ENCODE assay signal across 1 cellular context in the genomic region with DNA sequence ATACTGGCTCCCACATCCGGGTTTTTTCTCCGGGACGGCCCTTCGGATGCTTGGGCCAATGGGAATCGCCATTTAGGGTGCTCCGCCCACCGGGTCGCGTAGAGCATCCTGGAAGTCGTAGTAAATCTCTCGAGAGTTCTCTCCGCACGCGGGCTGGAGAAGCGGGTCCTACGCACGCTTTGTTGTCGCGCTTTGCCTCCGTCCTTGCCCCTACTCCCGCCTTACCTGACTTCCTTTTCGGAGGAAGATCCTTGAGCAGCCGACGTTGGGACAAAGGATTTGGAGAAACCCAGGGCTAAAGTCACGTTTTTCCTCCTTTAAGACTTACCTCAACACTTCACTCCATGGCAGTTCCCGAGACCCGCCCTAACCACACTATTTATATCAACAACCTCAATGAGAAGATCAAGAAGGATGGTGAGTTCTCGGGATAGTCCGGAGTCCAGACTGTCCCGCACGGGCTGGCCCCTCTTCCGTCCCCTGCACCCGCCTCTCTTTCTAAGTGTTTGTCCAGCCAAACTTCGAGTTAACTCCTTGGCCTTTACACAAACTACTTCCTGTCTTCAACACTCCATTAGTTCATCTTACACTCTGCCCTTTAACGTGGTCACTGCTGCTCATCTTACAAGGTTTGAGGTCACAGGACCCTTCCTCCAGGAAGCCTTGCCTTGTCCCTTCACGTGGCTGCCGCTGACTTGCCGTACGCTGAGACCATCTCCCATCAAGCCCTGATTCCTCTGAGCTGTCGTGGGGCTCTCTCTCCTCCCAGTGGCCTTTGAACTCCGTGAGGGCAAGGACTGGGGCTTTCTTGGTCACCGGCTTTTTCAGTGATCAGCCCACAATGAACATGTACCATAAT.
TF ChIP-seq lines count a peak whose summit lies in the region.

A gene (plus strand): TSS at position 139 of the 859 bp plus-strand sequence. CDS start 206 bp downstream, at position 345.

TF ChIP-seq in HepG2, 621 proteins besides CTCF, POLR2A, EP300 and RAD21 (continued from another document and continues in another):
- TF ChIP-seq, protein P1, sequence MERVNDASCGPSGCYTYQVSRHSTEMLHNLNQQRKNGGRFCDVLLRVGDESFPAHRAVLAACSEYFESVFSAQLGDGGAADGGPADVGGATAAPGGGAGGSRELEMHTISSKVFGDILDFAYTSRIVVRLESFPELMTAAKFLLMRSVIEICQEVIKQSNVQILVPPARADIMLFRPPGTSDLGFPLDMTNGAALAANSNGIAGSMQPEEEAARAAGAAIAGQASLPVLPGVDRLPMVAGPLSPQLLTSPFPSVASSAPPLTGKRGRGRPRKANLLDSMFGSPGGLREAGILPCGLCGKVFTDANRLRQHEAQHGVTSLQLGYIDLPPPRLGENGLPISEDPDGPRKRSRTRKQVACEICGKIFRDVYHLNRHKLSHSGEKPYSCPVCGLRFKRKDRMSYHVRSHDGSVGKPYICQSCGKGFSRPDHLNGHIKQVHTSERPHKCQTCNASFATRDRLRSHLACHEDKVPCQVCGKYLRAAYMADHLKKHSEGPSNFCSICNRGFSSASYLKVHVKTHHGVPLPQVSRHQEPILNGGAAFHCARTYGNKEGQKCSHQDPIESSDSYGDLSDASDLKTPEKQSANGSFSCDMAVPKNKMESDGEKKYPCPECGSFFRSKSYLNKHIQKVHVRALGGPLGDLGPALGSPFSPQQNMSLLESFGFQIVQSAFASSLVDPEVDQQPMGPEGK (CRISPR knock-in tag; IDR thresholded peaks at IDR 0.05) = peak; percentile 10; the same call in 1 of the 2 replicates
- TF ChIP-seq ZSCAN20 (CRISPR knock-in tag; IDR thresholded peaks at IDR 0.05; ENCODE audit: borderline replicate concordance) (no peak), ZNF501 (CRISPR knock-in tag; IDR thresholded peaks at IDR 0.05) (peak; percentile 19; the same call in 1 of the 2 replicates), XBP1 (CRISPR knock-in tag; IDR thresholded peaks at IDR 0.05) (0 out of 2 replicates have a peak, but pooled peaks have one; percentile 25), MIXL1 (CRISPR knock-in tag; IDR thresholded peaks at IDR 0.05) (0 out of 2 replicates have a peak, but pooled peaks have one; percentile 39), MIER2 (CRISPR knock-in tag; IDR thresholded peaks at IDR 0.05) (peak; percentile 31; the same call in 1 of the 2 replicates), EEA1 (CRISPR knock-in tag; IDR thresholded peaks at IDR 0.05; ENCODE audit: borderline replicate concordance) (peak; percentile 76; the same call in 1 of the 2 replicates), ZNF839 (CRISPR knock-in tag; IDR thresholded peaks at IDR 0.05; ENCODE audit: borderline replicate concordance) (0 out of 2 replicates have a peak, but pooled peaks have one; percentile 65), SNRNP70 (IDR thresholded peaks at IDR 0.05; ENCODE audit: low read depth, low read length) (no peak), RARA (CRISPR knock-in tag; IDR thresholded peaks at IDR 0.05) (peak; percentile 30; the same call in 1 of the 2 replicates), NR2C2 (CRISPR knock-in tag; IDR thresholded peaks at IDR 0.05; ENCODE audit: borderline replicate concordance) (peak; percentile 93), ZNF343 (CRISPR knock-in tag; IDR thresholded peaks at IDR 0.05) (peak; percentile 53; the same call in 1 of the 2 replicates), ZNF441 (CRISPR knock-in tag; IDR thresholded peaks at IDR 0.05; ENCODE audit: borderline replicate concordance) (peak; percentile 56; the same call in 1 of the 2 replicates), SMC3 (IDR thresholded peaks at IDR 0.05; ENCODE audit: low read length) (no peak), ZMAT3 (CRISPR knock-in tag; conservative IDR thresholded peaks at IDR 0.05) (0 out of 2 replicates have a peak, but pooled peaks have one; percentile 71), MYC (CRISPR knock-in tag; IDR thresholded peaks at IDR 0.05; ENCODE audit: borderline replicate concordance) (peak; percentile 87), U2AF1 (optimal IDR thresholded peaks at IDR 0.05; ENCODE audit: low read depth, low read length) (no peak), ZNF713 (CRISPR knock-in tag; IDR thresholded peaks at IDR 0.05) (peak; percentile 63; the same call in 1 of the 2 replicates)
- TF ChIP-seq, protein P2, sequence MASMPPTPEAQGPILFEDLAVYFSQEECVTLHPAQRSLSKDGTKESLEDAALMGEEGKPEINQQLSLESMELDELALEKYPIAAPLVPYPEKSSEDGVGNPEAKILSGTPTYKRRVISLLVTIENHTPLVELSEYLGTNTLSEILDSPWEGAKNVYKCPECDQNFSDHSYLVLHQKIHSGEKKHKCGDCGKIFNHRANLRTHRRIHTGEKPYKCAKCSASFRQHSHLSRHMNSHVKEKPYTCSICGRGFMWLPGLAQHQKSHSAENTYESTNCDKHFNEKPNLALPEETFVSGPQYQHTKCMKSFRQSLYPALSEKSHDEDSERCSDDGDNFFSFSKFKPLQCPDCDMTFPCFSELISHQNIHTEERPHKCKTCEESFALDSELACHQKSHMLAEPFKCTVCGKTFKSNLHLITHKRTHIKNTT (CRISPR knock-in tag; IDR thresholded peaks at IDR 0.05) = no peak
- TF ChIP-seq, protein P3, sequence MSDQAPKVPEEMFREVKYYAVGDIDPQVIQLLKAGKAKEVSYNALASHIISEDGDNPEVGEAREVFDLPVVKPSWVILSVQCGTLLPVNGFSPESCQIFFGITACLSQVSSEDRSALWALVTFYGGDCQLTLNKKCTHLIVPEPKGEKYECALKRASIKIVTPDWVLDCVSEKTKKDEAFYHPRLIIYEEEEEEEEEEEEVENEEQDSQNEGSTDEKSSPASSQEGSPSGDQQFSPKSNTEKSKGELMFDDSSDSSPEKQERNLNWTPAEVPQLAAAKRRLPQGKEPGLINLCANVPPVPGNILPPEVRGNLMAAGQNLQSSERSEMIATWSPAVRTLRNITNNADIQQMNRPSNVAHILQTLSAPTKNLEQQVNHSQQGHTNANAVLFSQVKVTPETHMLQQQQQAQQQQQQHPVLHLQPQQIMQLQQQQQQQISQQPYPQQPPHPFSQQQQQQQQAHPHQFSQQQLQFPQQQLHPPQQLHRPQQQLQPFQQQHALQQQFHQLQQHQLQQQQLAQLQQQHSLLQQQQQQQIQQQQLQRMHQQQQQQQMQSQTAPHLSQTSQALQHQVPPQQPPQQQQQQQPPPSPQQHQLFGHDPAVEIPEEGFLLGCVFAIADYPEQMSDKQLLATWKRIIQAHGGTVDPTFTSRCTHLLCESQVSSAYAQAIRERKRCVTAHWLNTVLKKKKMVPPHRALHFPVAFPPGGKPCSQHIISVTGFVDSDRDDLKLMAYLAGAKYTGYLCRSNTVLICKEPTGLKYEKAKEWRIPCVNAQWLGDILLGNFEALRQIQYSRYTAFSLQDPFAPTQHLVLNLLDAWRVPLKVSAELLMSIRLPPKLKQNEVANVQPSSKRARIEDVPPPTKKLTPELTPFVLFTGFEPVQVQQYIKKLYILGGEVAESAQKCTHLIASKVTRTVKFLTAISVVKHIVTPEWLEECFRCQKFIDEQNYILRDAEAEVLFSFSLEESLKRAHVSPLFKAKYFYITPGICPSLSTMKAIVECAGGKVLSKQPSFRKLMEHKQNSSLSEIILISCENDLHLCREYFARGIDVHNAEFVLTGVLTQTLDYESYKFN (CRISPR knock-in tag; conservative IDR thresholded peaks at IDR 0.05) = peak; percentile 55; the same call in 1 of the 2 replicates
- TF ChIP-seq, protein P4, sequence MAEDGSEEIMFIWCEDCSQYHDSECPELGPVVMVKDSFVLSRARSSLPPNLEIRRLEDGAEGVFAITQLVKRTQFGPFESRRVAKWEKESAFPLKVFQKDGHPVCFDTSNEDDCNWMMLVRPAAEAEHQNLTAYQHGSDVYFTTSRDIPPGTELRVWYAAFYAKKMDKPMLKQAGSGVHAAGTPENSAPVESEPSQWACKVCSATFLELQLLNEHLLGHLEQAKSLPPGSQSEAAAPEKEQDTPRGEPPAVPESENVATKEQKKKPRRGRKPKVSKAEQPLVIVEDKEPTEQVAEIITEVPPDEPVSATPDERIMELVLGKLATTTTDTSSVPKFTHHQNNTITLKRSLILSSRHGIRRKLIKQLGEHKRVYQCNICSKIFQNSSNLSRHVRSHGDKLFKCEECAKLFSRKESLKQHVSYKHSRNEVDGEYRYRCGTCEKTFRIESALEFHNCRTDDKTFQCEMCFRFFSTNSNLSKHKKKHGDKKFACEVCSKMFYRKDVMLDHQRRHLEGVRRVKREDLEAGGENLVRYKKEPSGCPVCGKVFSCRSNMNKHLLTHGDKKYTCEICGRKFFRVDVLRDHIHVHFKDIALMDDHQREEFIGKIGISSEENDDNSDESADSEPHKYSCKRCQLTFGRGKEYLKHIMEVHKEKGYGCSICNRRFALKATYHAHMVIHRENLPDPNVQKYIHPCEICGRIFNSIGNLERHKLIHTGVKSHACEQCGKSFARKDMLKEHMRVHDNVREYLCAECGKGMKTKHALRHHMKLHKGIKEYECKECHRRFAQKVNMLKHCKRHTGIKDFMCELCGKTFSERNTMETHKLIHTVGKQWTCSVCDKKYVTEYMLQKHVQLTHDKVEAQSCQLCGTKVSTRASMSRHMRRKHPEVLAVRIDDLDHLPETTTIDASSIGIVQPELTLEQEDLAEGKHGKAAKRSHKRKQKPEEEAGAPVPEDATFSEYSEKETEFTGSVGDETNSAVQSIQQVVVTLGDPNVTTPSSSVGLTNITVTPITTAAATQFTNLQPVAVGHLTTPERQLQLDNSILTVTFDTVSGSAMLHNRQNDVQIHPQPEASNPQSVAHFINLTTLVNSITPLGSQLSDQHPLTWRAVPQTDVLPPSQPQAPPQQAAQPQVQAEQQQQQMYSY (CRISPR knock-in tag; IDR thresholded peaks at IDR 0.05) = peak; percentile 39; the same call in 1 of the 2 replicates
- TF ChIP-seq, protein P5, sequence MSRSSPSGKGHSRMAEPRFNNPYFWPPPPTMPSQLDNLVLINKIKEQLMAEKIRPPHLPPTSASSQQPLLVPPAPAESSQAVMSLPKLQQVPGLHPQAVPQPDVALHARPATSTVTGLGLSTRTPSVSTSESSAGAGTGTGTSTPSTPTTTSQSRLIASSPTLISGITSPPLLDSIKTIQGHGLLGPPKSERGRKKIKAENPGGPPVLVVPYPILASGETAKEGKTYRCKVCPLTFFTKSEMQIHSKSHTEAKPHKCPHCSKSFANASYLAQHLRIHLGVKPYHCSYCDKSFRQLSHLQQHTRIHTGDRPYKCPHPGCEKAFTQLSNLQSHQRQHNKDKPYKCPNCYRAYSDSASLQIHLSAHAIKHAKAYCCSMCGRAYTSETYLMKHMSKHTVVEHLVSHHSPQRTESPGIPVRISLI (CRISPR knock-in tag; IDR thresholded peaks at IDR 0.05; ENCODE audit: borderline replicate concordance) = 0 out of 2 replicates have a peak, but pooled peaks have one; percentile 39
- TF ChIP-seq, protein P6, sequence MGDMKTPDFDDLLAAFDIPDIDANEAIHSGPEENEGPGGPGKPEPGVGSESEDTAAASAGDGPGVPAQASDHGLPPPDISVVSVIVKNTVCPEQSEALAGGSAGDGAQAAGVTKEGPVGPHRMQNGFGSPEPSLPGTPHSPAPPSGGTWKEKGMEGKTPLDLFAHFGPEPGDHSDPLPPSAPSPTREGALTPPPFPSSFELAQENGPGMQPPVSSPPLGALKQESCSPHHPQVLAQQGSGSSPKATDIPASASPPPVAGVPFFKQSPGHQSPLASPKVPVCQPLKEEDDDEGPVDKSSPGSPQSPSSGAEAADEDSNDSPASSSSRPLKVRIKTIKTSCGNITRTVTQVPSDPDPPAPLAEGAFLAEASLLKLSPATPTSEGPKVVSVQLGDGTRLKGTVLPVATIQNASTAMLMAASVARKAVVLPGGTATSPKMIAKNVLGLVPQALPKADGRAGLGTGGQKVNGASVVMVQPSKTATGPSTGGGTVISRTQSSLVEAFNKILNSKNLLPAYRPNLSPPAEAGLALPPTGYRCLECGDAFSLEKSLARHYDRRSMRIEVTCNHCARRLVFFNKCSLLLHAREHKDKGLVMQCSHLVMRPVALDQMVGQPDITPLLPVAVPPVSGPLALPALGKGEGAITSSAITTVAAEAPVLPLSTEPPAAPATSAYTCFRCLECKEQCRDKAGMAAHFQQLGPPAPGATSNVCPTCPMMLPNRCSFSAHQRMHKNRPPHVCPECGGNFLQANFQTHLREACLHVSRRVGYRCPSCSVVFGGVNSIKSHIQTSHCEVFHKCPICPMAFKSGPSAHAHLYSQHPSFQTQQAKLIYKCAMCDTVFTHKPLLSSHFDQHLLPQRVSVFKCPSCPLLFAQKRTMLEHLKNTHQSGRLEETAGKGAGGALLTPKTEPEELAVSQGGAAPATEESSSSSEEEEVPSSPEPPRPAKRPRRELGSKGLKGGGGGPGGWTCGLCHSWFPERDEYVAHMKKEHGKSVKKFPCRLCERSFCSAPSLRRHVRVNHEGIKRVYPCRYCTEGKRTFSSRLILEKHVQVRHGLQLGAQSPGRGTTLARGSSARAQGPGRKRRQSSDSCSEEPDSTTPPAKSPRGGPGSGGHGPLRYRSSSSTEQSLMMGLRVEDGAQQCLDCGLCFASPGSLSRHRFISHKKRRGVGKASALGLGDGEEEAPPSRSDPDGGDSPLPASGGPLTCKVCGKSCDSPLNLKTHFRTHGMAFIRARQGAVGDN (CRISPR knock-in tag; IDR thresholded peaks at IDR 0.05) = peak; percentile 68
- TF ChIP-seq, protein P7, sequence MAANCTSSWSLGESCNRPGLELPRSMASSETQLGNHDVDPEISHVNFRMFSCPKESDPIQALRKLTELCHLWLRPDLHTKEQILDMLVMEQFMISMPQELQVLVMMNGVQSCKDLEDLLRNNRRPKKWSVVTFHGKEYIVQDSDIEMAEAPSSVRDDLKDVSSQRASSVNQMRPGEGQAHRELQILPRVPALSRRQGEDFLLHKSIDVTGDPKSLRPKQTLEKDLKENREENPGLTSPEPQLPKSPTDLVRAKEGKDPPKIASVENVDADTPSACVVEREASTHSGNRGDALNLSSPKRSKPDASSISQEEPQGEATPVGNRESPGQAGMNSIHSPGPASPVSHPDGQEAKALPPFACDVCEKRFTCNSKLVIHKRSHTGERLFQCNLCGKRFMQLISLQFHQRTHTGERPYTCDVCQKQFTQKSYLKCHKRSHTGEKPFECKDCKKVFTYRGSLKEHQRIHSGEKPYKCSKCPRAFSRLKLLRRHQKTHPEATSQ (CRISPR knock-in tag; IDR thresholded peaks at IDR 0.05; ENCODE audit: borderline replicate concordance) = 0 out of 2 replicates have a peak, but pooled peaks have one; percentile 47
- TF ChIP-seq, protein P8, sequence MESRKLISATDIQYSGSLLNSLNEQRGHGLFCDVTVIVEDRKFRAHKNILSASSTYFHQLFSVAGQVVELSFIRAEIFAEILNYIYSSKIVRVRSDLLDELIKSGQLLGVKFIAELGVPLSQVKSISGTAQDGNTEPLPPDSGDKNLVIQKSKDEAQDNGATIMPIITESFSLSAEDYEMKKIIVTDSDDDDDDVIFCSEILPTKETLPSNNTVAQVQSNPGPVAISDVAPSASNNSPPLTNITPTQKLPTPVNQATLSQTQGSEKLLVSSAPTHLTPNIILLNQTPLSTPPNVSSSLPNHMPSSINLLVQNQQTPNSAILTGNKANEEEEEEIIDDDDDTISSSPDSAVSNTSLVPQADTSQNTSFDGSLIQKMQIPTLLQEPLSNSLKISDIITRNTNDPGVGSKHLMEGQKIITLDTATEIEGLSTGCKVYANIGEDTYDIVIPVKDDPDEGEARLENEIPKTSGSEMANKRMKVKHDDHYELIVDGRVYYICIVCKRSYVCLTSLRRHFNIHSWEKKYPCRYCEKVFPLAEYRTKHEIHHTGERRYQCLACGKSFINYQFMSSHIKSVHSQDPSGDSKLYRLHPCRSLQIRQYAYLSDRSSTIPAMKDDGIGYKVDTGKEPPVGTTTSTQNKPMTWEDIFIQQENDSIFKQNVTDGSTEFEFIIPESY (CRISPR knock-in tag; IDR thresholded peaks at IDR 0.05) = no peak
- TF ChIP-seq, protein P9, sequence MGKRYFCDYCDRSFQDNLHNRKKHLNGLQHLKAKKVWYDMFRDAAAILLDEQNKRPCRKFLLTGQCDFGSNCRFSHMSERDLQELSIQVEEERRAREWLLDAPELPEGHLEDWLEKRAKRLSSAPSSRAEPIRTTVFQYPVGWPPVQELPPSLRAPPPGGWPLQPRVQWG (CRISPR knock-in tag; IDR thresholded peaks at IDR 0.05; ENCODE audit: borderline replicate concordance, low read depth) = no peak
